23 cellular contexts compared by ENCODE assay signal in the genomic region with DNA sequence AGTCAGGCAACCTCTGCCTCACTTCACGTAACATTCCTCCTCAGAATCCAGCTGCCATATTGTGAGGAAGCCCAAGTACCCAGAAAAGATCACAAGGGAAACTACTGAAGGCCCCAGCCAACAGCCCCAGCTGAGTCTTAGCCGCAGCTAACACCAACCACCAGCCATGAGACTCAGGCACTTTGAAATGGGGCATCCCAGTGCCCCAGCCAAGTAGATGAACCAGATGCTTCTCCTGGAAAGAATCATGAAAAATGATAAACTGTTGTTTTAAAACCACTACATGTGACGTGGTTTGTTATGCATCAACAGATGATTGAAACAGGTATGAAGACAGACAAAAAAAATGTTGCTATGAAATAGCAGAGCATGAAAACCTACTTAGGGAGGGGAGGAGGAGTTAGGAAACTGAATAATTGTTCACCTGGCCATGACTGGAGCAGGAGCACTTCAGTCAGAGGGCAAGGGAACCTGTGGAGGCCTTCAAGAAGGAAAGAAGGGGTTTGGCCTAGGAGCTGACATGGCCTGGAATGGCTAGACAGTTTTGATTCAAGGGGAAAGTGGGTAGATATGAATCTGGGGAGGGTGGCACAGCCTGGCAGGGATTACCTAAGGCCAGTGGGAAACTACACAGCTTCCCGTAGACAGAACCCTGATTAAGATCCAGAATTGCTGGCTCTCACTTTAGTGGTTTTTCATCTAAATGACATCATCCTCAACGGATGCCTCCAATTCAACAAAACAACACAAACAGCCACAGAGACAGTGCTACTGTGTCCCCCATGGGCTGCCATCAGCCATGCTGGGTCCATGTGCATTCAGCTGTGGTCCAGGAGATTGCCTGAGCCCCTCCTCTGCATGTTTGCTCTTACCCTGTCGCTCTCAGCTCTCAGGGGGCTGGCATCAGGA.
DNase-seq lines count a peak whose midpoint lies in the region; ATAC-seq lines count a peak whose summit lies in the region.
"Had no signal": no experiment of that assay in that cellular context is flagged by ENCODE, and none has a peak within 500 bp of the region (broad histone marks: within the 10 kb centered on the region; RNA-seq: fewer than 3 reads in every experiment).

No MANE protein-coding gene starts in this region.

- POLR2A ChIA-PET in activated CD4-positive, alpha-beta memory T cell treated with anti-CD3 and anti-CD28 coated beads, Interleukin-2, amount 10 ng/mL, durations not matched to agents 7 days and 5 days (lab: Charles Lee): interaction anchor here (0.7 to 1.2 kb wide), 2 partner anchors 97 to 410 kb away, joined by 3 read pairs; a partner anchor contains a TSS

- H3K4me3 Mint-ChIP-seq in activated CD8-positive, alpha-beta memory T cell treated with anti-CD3 and anti-CD28 coated beads, Interleukin-2, amount 10 ng/mL, durations not matched to agents 7 days and 5 days: no peak overlapping the region
- no peak overlapping the region for H3K4me3 Mint-ChIP-seq in activated CD4-positive, alpha-beta memory T cell treated with anti-CD3 and anti-CD28 coated beads, Interleukin-2, amount 10 ng/mL, durations not matched to agents 7 days and 5 days
- H3K4me3 Mint-ChIP-seq: CD4-positive, CD25-positive, alpha-beta regulatory T cell had no signal

- peak; percentile 53 for DNase-seq in activated CD8-positive, alpha-beta memory T cell treated with anti-CD3 and anti-CD28 coated beads, Interleukin-2, amount 10 ng/mL, durations not matched to agents 7 days and 5 days
- DNase-seq in activated CD8-positive, alpha-beta memory T cell treated with anti-CD3 and anti-CD28 coated beads, Interleukin-2, amount 50 U/mL, for 4 hours: no peak
- DNase-seq in activated CD4-positive, alpha-beta memory T cell treated with anti-CD3 and anti-CD28 coated beads, Interleukin-2, amount 10 ng/mL, durations not matched to agents 7 days and 5 days: no peak
- DNase-seq in mesenteric fat pad (ENCODE audit: low spot score): peak; percentile 51
- DNase-seq in NCI-H2029 treated with DMSO at 0.1 percent for 48 hours (lab: John Stamatoyannopoulos, UW): no peak
- no peak for DNase-seq in NCI-H226
- DNase-seq: CD4-positive, CD25-positive, alpha-beta regulatory T cell; DMS153; DND-41; GM23248; H7; Karpas-422; NCI-H1105; NCI-H1436 treated with DMSO at 0.1 percent for 48 hours; NCI-H187 treated with DMSO at 0.1 percent for 48 hours; NCI-H2107; NCI-H446 treated with DMSO at 0.1 percent for 48 hours; NCI-H526; NCI-H82; PC-9; SJCRH30 had no signal

- H3K36me3 Mint-ChIP-seq in activated CD8-positive, alpha-beta memory T cell treated with anti-CD3 and anti-CD28 coated beads, Interleukin-2, amount 10 ng/mL, durations not matched to agents 7 days and 5 days: peaks cover 38% of the 10 kb centered on the region
- H3K36me3 Mint-ChIP-seq in activated CD4-positive, alpha-beta memory T cell treated with anti-CD3 and anti-CD28 coated beads, Interleukin-2, amount 10 ng/mL, durations not matched to agents 7 days and 5 days (ENCODE audit: low read depth): peaks cover 34% of the 10 kb centered on the region
- H3K36me3 Mint-ChIP-seq: CD4-positive, CD25-positive, alpha-beta regulatory T cell had no signal

- peaks cover 22% of the 10 kb centered on the region for H3K4me1 Mint-ChIP-seq in activated CD8-positive, alpha-beta memory T cell treated with anti-CD3 and anti-CD28 coated beads, Interleukin-2, amount 10 ng/mL, durations not matched to agents 7 days and 5 days
- H3K4me1 Mint-ChIP-seq in activated CD4-positive, alpha-beta memory T cell treated with anti-CD3 and anti-CD28 coated beads, Interleukin-2, amount 10 ng/mL, durations not matched to agents 7 days and 5 days: peaks cover 19% of the 10 kb centered on the region
- H3K4me1 Mint-ChIP-seq: CD4-positive, CD25-positive, alpha-beta regulatory T cell had no signal

- peaks cover 7% of the 10 kb centered on the region for H3K9me3 Mint-ChIP-seq in activated CD8-positive, alpha-beta memory T cell treated with anti-CD3 and anti-CD28 coated beads, Interleukin-2, amount 10 ng/mL, durations not matched to agents 7 days and 5 days (ENCODE audit: low read depth)
- H3K9me3 Mint-ChIP-seq in activated CD4-positive, alpha-beta memory T cell treated with anti-CD3 and anti-CD28 coated beads, Interleukin-2, amount 10 ng/mL, durations not matched to agents 7 days and 5 days: peaks cover 27% of the 10 kb centered on the region

- ATAC-seq in activated CD8-positive, alpha-beta memory T cell treated with anti-CD3 and anti-CD28 coated beads, Interleukin-2, amount 10 ng/mL, durations not matched to agents 7 days and 5 days: peak; percentile 74
- ATAC-seq in GM18861 (IDR thresholded peaks at IDR 0.05; ENCODE audit: unreplicated experiment): no peak
- ATAC-seq: Right ventricle myocardium inferior had no signal

- H3K27me3 Mint-ChIP-seq in activated CD8-positive, alpha-beta memory T cell treated with anti-CD3 and anti-CD28 coated beads, Interleukin-2, amount 10 ng/mL, durations not matched to agents 7 days and 5 days: peaks cover 3% of the 10 kb centered on the region
- H3K27me3 Mint-ChIP-seq in activated CD4-positive, alpha-beta memory T cell treated with anti-CD3 and anti-CD28 coated beads, Interleukin-2, amount 10 ng/mL, durations not matched to agents 7 days and 5 days: peaks cover 4% of the 10 kb centered on the region

- CTCF ChIA-PET in activated CD8-positive, alpha-beta memory T cell treated with anti-CD3 and anti-CD28 coated beads, Interleukin-2, amount 10 ng/mL, durations not matched to agents 7 days and 5 days (lab: Charles Lee): interaction anchor here (1.5 to 5.0 kb wide), 3 partner anchors 11 to 98 kb away, joined by 3 to 19 read pairs (median 3); no protein-coding TSS in a partner anchor
- CTCF ChIA-PET in activated CD4-positive, alpha-beta memory T cell treated with anti-CD3 and anti-CD28 coated beads, Interleukin-2, amount 10 ng/mL, durations not matched to agents 7 days and 5 days (lab: Charles Lee): no interaction called here

- H3K27ac Mint-ChIP-seq in activated CD8-positive, alpha-beta memory T cell treated with anti-CD3 and anti-CD28 coated beads, Interleukin-2, amount 10 ng/mL, durations not matched to agents 7 days and 5 days: peak overlapping the region; percentile 70
- peak overlapping the region; percentile 61 for H3K27ac Mint-ChIP-seq in activated CD4-positive, alpha-beta memory T cell treated with anti-CD3 and anti-CD28 coated beads, Interleukin-2, amount 10 ng/mL, durations not matched to agents 7 days and 5 days
- H3K27ac Mint-ChIP-seq: CD4-positive, CD25-positive, alpha-beta regulatory T cell had no signal

Comparison
In these comparisons a context has a peak if more than half of its experiments do, and no peak if none do; other contexts are left out.
1. DNase-seq: peak in activated CD8-positive, alpha-beta memory T cell treated with anti-CD3 and anti-CD28 coated beads, Interleukin-2, amount 10 ng/mL, durations not matched to agents 7 days and 5 days (single experiment) and mesenteric fat pad (single experiment); none in activated CD8-positive, alpha-beta memory T cell treated with anti-CD3 and anti-CD28 coated beads, Interleukin-2, amount 50 U/mL, for 4 hours (single experiment), activated CD4-positive, alpha-beta memory T cell treated with anti-CD3 and anti-CD28 coated beads, Interleukin-2, amount 10 ng/mL, durations not matched to agents 7 days and 5 days (single experiment), NCI-H2029 treated with DMSO at 0.1 percent for 48 hours (single experiment) and NCI-H226 (single experiment).